Comparison of ENCODE assay signal across 9 cellular contexts in genomic region chr4:118224239-118224829, GRCh38.
DNase-seq lines count a peak whose midpoint lies in the region; ATAC-seq and TF ChIP-seq lines count a peak whose summit lies in the region.
"Had no signal": no experiment of that assay in that cellular context is flagged by ENCODE, and none has a peak within 500 bp of the region (broad histone marks: within the 10 kb centered on the region; RNA-seq: fewer than 3 reads in every experiment).

No MANE protein-coding gene starts in this region.

- H3K4me3 Mint-ChIP-seq in chondrocyte (ENCODE audit: unreplicated experiment) = no peak overlapping the region
- no peak overlapping the region for H3K4me3 Mint-ChIP-seq in activated T-cell treated with anti-CD3 and anti-CD28 coated beads, Interleukin-2, amount 50 U/mL, for 72 hours
- H3K4me3 Mint-ChIP-seq: naive thymus-derived CD8-positive, alpha-beta T cell had no signal

- no peaks in the 10 kb centered on the region for H3K36me3 Mint-ChIP-seq in chondrocyte (ENCODE audit: low read depth)
- H3K36me3 Mint-ChIP-seq in activated T-cell treated with anti-CD3 and anti-CD28 coated beads, Interleukin-2, amount 50 U/mL, for 72 hours (ENCODE audit: insufficient read depth in 2 of 2) = no peaks in the 10 kb centered on the region
- H3K36me3 Mint-ChIP-seq: naive thymus-derived CD8-positive, alpha-beta T cell had no signal

- no peaks in the 10 kb centered on the region for H3K4me1 Mint-ChIP-seq in chondrocyte (ENCODE audit: low read depth)
- no peaks in the 10 kb centered on the region for H3K4me1 Mint-ChIP-seq in activated T-cell treated with anti-CD3 and anti-CD28 coated beads, Interleukin-2, amount 50 U/mL, for 72 hours (ENCODE audit: low read depth)
- H3K4me1 Mint-ChIP-seq: naive thymus-derived CD8-positive, alpha-beta T cell had no signal

- no peaks in the 10 kb centered on the region for H3K9me3 Mint-ChIP-seq in chondrocyte (ENCODE audit: low read depth)
- no peaks in the 10 kb centered on the region for H3K9me3 Mint-ChIP-seq in activated T-cell treated with anti-CD3 and anti-CD28 coated beads, Interleukin-2, amount 50 U/mL, for 72 hours
- H3K9me3 Mint-ChIP-seq: naive thymus-derived CD8-positive, alpha-beta T cell had no signal

- TF ChIP-seq CTCF in chondrocyte (IDR thresholded peaks at IDR 0.05) = peak; percentile 92

- DNase-seq in Ammon's horn (ENCODE audit: low spot score) (peak; percentile 69), NCI-H774 (lab: John Stamatoyannopoulos, UW) (peak; percentile 20), chondrocyte (ENCODE audit: low spot score) (no peak), midbrain (lab: John Stamatoyannopoulos, UW) (peak; percentile 59)
- DNase-seq in activated T-cell treated with anti-CD3 and anti-CD28 coated beads, Interleukin-2, amount 50 U/mL, for 72 hours = no peak

- H3K27ac Mint-ChIP-seq in chondrocyte (ENCODE audit: unreplicated experiment) = no peak overlapping the region
- H3K27ac Mint-ChIP-seq in activated T-cell treated with anti-CD3 and anti-CD28 coated beads, Interleukin-2, amount 50 U/mL, for 72 hours = no peak overlapping the region
- H3K27ac Mint-ChIP-seq: naive thymus-derived CD8-positive, alpha-beta T cell had no signal

- peaks cover 1% of the 10 kb centered on the region for H3K27me3 Mint-ChIP-seq in chondrocyte (ENCODE audit: low read depth)
- H3K27me3 Mint-ChIP-seq in activated T-cell treated with anti-CD3 and anti-CD28 coated beads, Interleukin-2, amount 50 U/mL, for 72 hours (ENCODE audit: low read depth) = peaks cover 8% of the 10 kb centered on the region

- ATAC-seq in GM18517 (IDR thresholded peaks at IDR 0.05; ENCODE audit: unreplicated experiment) (peak; percentile 75), HG03442 (IDR thresholded peaks at IDR 0.05; ENCODE audit: unreplicated experiment) (peak; percentile 67), GM21825 (IDR thresholded peaks at IDR 0.05; ENCODE audit: unreplicated experiment) (no peak)
- ATAC-seq in activated T-cell treated with anti-CD3 and anti-CD28 coated beads, Interleukin-2, amount 50 U/mL, for 72 hours (replicated peaks in 1 of 2) = no peak
- ATAC-seq: naive thymus-derived CD8-positive, alpha-beta T cell had no signal

Comparison
In these comparisons a context has a peak if more than half of its experiments do, and no peak if none do; other contexts are left out.
1. DNase-seq: peak in Ammon's horn (single experiment), NCI-H774 (single experiment) and midbrain (single experiment); none in chondrocyte (single experiment) and activated T-cell treated with anti-CD3 and anti-CD28 coated beads, Interleukin-2, amount 50 U/mL, for 72 hours (0 of 2).
2. ATAC-seq: peak in GM18517 (single experiment) and HG03442 (single experiment); none in activated T-cell treated with anti-CD3 and anti-CD28 coated beads, Interleukin-2, amount 50 U/mL, for 72 hours (0 of 2) and GM21825 (single experiment).